8 cellular contexts compared by ENCODE assay signal in the genomic region with DNA sequence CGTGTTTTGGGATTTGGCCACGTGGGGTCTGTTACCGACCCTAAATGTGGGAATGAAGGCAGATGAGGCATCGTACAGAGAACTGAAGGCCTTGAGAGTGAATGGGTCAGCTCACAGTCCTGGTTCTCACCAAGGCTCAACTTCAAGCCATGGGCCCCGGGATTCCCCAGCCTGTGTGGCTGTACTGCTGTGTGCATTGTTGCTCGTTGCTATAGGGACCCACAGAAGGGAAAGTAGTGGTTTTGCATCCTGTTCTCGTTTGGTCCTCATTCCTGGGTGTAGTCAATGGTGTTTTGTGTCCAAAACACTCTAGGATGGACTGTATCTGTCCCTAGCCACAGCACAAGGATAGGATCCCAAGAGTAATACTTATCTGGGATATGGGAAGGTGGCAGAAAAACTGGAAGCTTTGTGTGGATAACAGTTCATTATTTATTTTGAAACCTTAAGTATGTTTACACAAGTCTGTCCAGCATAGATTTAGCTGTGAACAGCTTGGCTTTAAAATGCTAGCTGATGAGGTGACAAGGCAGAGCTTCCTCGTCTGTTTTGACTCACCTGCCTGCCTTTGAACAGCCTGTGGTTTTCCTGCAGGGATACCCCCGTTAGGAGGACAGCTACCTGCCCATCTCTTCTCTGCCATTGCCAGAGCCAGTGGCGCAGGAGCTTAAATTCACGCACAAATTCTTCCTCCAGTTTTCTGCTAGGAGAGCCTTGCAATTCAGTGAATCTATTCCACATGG.
DNase-seq lines count a peak whose midpoint lies in the region; ATAC-seq and TF ChIP-seq lines count a peak whose summit lies in the region.

No MANE protein-coding gene starts in this region.

- no peaks in the 10 kb centered on the region for H3K27me3 ChIP-seq in heart left ventricle

- DNase-seq in heart left ventricle (no peak), cardiac septum (ENCODE audit: low spot score) (no peak), neural crest cell (ENCODE audit: low read depth, low spot score) (no peak), NCI-H2196 treated with DMSO at 0.1 percent for 48 hours (lab: John Stamatoyannopoulos, UW; ENCODE audit: unreplicated experiment) (no peak), NCI-H226 (no peak), NCI-H345 treated with DMSO at 0.1 percent for 48 hours (lab: John Stamatoyannopoulos, UW; ENCODE audit: unreplicated experiment) (no peak)
- peak; percentile 53 for DNase-seq in activated CD8-positive, alpha-beta T cell treated with anti-CD3 and anti-CD28 coated beads, Interleukin-2, amount 10 ng/mL, durations not matched to agents 7 days and 5 days

- peaks cover 16% of the 10 kb centered on the region for H3K4me1 Mint-ChIP-seq in activated CD8-positive, alpha-beta T cell treated with anti-CD3 and anti-CD28 coated beads, Interleukin-2, amount 10 ng/mL, durations not matched to agents 7 days and 5 days (ENCODE audit: low read depth)
- H3K4me1 Mint-ChIP-seq in neural crest cell: peaks cover 18% of the 10 kb centered on the region

- H3K9me3 ChIP-seq in heart left ventricle: no peaks in the 10 kb centered on the region

- peaks cover 2 to 70% (median 37%) of the 10 kb centered on the region in 12 donors for H3K4me1 ChIP-seq in heart left ventricle

- H3K4me3 ChIP-seq in heart left ventricle: no peak overlapping the region

- H3K9me3 Mint-ChIP-seq in activated CD8-positive, alpha-beta T cell treated with anti-CD3 and anti-CD28 coated beads, Interleukin-2, amount 10 ng/mL, durations not matched to agents 7 days and 5 days (ENCODE audit: insufficient read depth): no peaks in the 10 kb centered on the region
- H3K9me3 Mint-ChIP-seq in neural crest cell: no peaks in the 10 kb centered on the region

- peaks cover 2% of the 10 kb centered on the region for H3K27me3 Mint-ChIP-seq in activated CD8-positive, alpha-beta T cell treated with anti-CD3 and anti-CD28 coated beads, Interleukin-2, amount 10 ng/mL, durations not matched to agents 7 days and 5 days (ENCODE audit: low read depth)
- H3K27me3 Mint-ChIP-seq in neural crest cell (ENCODE audit: low read depth): no peaks in the 10 kb centered on the region

- TF ChIP-seq CTCF in heart left ventricle (IDR thresholded peaks at IDR 0.05) (no peak), neural crest cell (conservative IDR thresholded peaks at IDR 0.05) (no peak)

- no peak overlapping the region for H3K27ac Mint-ChIP-seq in activated CD8-positive, alpha-beta T cell treated with anti-CD3 and anti-CD28 coated beads, Interleukin-2, amount 10 ng/mL, durations not matched to agents 7 days and 5 days
- peak overlapping the region; percentile 40 for H3K27ac Mint-ChIP-seq in neural crest cell (ENCODE audit: unreplicated experiment)

- CTCF ChIA-PET in activated CD8-positive, alpha-beta T cell treated with anti-CD3 and anti-CD28 coated beads, Interleukin-2, amount 10 ng/mL, durations not matched to agents 7 days and 5 days (lab: Charles Lee): interaction anchor here (1.4 kb wide), 1 partner anchor 83 kb away, joined by 3 read pairs; no protein-coding TSS in a partner anchor

- no peak overlapping the region for H3K4me3 Mint-ChIP-seq in activated CD8-positive, alpha-beta T cell treated with anti-CD3 and anti-CD28 coated beads, Interleukin-2, amount 10 ng/mL, durations not matched to agents 7 days and 5 days
- no peak overlapping the region for H3K4me3 Mint-ChIP-seq in neural crest cell

- ATAC-seq in heart left ventricle (no peak), HG03039 (IDR thresholded peaks at IDR 0.05; ENCODE audit: unreplicated experiment) (peak; percentile 96)
- peak; percentile 90 for ATAC-seq in activated CD8-positive, alpha-beta T cell treated with anti-CD3 and anti-CD28 coated beads, Interleukin-2, amount 10 ng/mL, durations not matched to agents 7 days and 5 days

- no peak for TF ChIP-seq POLR2A in heart left ventricle (IDR thresholded peaks at IDR 0.05)

- 73 to 75% (median 73%) methylated on average over 11 of the region's 11 CpGs for whole genome bisulfite sequencing in heart left ventricle, 4 donors

- no peaks in the 10 kb centered on the region for H3K36me3 Mint-ChIP-seq in activated CD8-positive, alpha-beta T cell treated with anti-CD3 and anti-CD28 coated beads, Interleukin-2, amount 10 ng/mL, durations not matched to agents 7 days and 5 days (ENCODE audit: low read depth)
- peaks cover 5% of the 10 kb centered on the region for H3K36me3 Mint-ChIP-seq in neural crest cell (ENCODE audit: low read depth)

- POLR2A ChIA-PET in activated CD8-positive, alpha-beta T cell treated with anti-CD3 and anti-CD28 coated beads, Interleukin-2, amount 10 ng/mL, durations not matched to agents 7 days and 5 days (lab: Charles Lee): no interaction called here

- intact Hi-C loops in heart left ventricle (cut with DNase I) (no loop called here), cardiac septum (cut with DNase I) (no loop called here)

- peaks cover 0 to 73% (median 40%) of the 10 kb centered on the region in 9 donors for H3K36me3 ChIP-seq in heart left ventricle

- H3K27ac ChIP-seq in heart left ventricle: peak overlapping the region in 10 of 12 donors; percentile 24 to 70 (median 58)

Comparison
In these comparisons a context has a peak if more than half of its experiments do, and no peak if none do; other contexts are left out.
1. ATAC-seq: peak in HG03039 (single experiment) and activated CD8-positive, alpha-beta T cell treated with anti-CD3 and anti-CD28 coated beads, Interleukin-2, amount 10 ng/mL, durations not matched to agents 7 days and 5 days (single experiment); none in heart left ventricle (0 of 4).